Comparison of ENCODE assay signal across 19 cellular contexts in the genomic region with DNA sequence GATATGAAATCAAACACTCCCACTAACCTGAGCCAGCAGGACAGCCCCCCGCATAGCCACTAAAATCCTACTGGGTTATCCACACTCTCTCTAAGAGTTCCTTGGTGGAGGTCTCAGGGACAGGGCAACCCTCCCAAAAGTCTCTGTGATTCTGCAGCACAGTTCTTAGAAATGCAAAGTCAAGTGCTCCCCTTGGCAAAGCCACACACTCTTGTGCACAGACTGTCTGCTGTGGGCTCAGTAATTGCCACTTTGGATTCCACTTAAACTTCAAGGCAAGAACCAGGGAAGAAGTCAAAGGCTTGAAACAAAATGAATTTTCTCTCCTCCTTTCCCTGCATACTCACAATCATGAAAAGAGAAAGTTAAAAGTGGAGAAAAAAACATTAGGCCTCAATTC.
"Had no signal": no experiment of that assay in that cellular context is flagged by ENCODE, and none has a peak within 500 bp of the region (broad histone marks: within the 10 kb centered on the region; RNA-seq: fewer than 3 reads in every experiment).

No MANE protein-coding gene starts in this region.

- H3K27ac ChIP-seq: colonic mucosa, foreskin keratinocyte, hepatocyte, tibial artery had no signal

- H3K4me3 ChIP-seq: colonic mucosa, hepatocyte, suprapubic skin, tibial artery, upper lobe of left lung, vagina had no signal

- H3K79me2 ChIP-seq: hepatocyte had no signal

- H2AFZ ChIP-seq: hepatocyte had no signal

- H3K27me3 ChIP-seq: colonic mucosa, foreskin keratinocyte, hepatocyte, suprapubic skin, tibial artery, upper lobe of left lung, vagina had no signal

- H3K4me1 ChIP-seq: colonic mucosa, foreskin keratinocyte, tibial artery, vagina had no signal

- H3K36me3 ChIP-seq: colonic mucosa had no signal

- ATAC-seq: left colon; stimulated activated naive CD8-positive, alpha-beta T cell treated with anti-CD3 and anti-CD28 coated beads, Interleukin-15, Interleukin-2, amounts not matched to agents 100 U/mL and 50 U/mL, for 24 hours had no signal

- H3K9me3 ChIP-seq: colonic mucosa, suprapubic skin, tibial artery, upper lobe of left lung, vagina had no signal

- DNase-seq: colonic mucosa; dermis blood vessel endothelial cell; effector CD4-positive, alpha-beta T cell; endodermal cell; erythroblast; foreskin keratinocyte; kidney; left colon; mesenchymal stem cell; naive B cell; posterior cingulate gyrus; small intestine; stimulated activated CD4-positive, alpha-beta T cell treated with anti-CD3 and anti-CD28 coated beads, Interleukin-2, amount 100 ng/mL, for 48 hours; stimulated activated naive CD8-positive, alpha-beta T cell treated with anti-CD3 and anti-CD28 coated beads, Interleukin-15, Interleukin-2, amounts not matched to agents 100 U/mL and 50 U/mL, for 24 hours; tibial artery; upper lobe of left lung had no signal

- H3K4me2 ChIP-seq: hepatocyte had no signal
